ENCODE assay signal across 1 cellular context in the genomic region with DNA sequence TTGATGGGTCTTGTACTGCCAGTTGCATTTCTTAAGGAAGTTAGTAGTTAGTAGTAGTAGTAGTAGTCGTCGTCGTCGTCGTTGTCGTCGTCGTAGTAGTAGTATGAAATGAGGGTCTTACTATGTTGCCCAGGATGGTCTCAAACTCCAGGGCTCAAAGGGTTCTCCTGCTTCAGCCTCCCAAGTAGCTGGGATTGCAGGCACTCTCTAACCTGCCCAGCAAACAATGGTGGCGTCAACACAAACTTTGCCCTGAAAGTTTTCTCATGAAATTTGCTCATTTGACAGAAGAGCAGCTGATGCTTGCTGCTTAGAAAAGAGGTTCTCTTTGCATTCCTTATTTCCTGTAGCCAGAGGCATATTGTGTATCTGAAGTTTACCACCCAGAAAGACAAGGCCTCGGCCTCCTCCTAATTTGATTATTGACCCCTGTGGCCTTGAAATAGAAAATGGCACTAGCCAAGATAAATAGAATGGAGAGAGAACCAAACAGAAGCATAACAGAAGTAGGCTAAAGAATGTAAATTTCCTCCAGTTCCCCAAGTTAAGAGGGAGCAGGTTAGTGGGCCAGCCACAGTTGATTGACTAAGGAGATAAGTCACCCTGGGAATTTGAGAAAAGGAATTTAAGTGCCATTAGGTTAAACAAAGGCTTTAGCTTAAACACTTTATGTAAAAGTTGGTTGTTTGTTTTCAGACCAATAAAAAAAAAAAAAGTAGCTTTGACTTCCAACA.
TF ChIP-seq lines count a peak whose summit lies in the region.

No MANE protein-coding gene starts in this region.

TF ChIP-seq in GM23338, 12 proteins besides CTCF, POLR2A, EP300 and RAD21 (continued from another document):
- TF ChIP-seq, protein P1, sequence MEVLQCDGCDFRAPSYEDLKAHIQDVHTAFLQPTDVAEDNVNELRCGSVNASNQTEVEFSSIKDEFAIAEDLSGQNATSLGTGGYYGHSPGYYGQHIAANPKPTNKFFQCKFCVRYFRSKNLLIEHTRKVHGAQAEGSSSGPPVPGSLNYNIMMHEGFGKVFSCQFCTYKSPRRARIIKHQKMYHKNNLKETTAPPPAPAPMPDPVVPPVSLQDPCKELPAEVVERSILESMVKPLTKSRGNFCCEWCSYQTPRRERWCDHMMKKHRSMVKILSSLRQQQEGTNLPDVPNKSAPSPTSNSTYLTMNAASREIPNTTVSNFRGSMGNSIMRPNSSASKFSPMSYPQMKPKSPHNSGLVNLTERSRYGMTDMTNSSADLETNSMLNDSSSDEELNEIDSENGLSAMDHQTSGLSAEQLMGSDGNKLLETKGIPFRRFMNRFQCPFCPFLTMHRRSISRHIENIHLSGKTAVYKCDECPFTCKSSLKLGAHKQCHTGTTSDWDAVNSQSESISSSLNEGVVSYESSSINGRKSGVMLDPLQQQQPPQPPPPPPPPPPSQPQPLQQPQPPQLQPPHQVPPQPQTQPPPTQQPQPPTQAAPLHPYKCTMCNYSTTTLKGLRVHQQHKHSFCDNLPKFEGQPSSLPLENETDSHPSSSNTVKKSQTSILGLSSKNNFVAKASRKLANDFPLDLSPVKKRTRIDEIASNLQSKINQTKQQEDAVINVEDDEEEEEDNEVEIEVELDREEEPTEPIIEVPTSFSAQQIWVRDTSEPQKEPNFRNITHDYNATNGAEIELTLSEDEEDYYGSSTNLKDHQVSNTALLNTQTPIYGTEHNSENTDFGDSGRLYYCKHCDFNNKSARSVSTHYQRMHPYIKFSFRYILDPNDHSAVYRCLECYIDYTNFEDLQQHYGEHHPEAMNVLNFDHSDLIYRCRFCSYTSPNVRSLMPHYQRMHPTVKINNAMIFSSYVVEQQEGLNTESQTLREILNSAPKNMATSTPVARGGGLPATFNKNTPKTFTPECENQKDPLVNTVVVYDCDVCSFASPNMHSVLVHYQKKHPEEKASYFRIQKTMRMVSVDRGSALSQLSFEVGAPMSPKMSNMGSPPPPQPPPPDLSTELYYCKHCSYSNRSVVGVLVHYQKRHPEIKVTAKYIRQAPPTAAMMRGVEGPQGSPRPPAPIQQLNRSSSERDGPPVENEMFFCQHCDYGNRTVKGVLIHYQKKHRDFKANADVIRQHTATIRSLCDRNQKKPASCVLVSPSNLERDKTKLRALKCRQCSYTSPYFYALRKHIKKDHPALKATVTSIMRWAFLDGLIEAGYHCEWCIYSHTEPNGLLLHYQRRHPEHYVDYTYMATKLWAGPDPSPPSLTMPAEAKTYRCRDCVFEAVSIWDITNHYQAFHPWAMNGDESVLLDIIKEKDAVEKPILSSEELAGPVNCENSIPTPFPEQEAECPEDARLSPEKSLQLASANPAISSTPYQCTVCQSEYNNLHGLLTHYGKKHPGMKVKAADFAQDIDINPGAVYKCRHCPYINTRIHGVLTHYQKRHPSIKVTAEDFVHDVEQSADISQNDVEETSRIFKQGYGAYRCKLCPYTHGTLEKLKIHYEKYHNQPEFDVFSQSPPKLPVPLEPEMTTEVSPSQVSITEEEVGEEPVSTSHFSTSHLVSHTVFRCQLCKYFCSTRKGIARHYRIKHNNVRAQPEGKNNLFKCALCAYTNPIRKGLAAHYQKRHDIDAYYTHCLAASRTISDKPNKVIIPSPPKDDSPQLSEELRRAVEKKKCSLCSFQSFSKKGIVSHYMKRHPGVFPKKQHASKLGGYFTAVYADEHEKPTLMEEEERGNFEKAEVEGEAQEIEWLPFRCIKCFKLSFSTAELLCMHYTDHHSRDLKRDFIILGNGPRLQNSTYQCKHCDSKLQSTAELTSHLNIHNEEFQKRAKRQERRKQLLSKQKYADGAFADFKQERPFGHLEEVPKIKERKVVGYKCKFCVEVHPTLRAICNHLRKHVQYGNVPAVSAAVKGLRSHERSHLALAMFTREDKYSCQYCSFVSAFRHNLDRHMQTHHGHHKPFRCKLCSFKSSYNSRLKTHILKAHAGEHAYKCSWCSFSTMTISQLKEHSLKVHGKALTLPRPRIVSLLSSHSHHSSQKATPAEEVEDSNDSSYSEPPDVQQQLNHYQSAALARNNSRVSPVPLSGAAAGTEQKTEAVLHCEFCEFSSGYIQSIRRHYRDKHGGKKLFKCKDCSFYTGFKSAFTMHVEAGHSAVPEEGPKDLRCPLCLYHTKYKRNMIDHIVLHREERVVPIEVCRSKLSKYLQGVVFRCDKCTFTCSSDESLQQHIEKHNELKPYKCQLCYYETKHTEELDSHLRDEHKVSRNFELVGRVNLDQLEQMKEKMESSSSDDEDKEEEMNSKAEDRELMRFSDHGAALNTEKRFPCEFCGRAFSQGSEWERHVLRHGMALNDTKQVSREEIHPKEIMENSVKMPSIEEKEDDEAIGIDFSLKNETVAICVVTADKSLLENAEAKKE (CRISPR knock-in tag; IDR thresholded peaks at IDR 0.05), result no peak
- TF ChIP-seq STAT1 (IDR thresholded peaks at IDR 0.05; ENCODE audit: unreplicated experiment) (no peak), ZNF331 (CRISPR knock-in tag; IDR thresholded peaks at IDR 0.05; ENCODE audit: low read depth) (no peak), EZH2 (IDR thresholded peaks at IDR 0.05; ENCODE audit: low read depth, unreplicated experiment) (no peak)
- TF ChIP-seq, protein P2, sequence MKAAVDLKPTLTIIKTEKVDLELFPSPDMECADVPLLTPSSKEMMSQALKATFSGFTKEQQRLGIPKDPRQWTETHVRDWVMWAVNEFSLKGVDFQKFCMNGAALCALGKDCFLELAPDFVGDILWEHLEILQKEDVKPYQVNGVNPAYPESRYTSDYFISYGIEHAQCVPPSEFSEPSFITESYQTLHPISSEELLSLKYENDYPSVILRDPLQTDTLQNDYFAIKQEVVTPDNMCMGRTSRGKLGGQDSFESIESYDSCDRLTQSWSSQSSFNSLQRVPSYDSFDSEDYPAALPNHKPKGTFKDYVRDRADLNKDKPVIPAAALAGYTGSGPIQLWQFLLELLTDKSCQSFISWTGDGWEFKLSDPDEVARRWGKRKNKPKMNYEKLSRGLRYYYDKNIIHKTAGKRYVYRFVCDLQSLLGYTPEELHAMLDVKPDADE (IDR thresholded peaks at IDR 0.05), result no peak
